In genomic region chr7:110105840-110106239, GRCh38 we compare ENCODE assay signal across 23 cellular contexts.
"Had no signal": no experiment of that assay in that cellular context is flagged by ENCODE, and none has a peak within 500 bp of the region (broad histone marks: within the 10 kb centered on the region; RNA-seq: fewer than 3 reads in every experiment).

No MANE protein-coding gene starts in this region.

- H3K4me3 ChIP-seq: dorsolateral prefrontal cortex, esophagus squamous epithelium, lower lobe of right lung, ovary, psoas muscle, sigmoid colon, stomach, testis, tibial artery had no signal

- H3K4me1 ChIP-seq: esophagus squamous epithelium, lower lobe of right lung, psoas muscle, sigmoid colon, stomach, testis, tibial artery had no signal

- H3K27ac ChIP-seq: dorsolateral prefrontal cortex, esophagus squamous epithelium, lower lobe of right lung, ovary, psoas muscle, sigmoid colon, stomach, testis, tibial artery had no signal

- H3K9me3 ChIP-seq: esophagus squamous epithelium, lower lobe of right lung, ovary, psoas muscle, sigmoid colon, testis, tibial artery had no signal

- DNase-seq: dorsolateral prefrontal cortex; effector CD4-positive, alpha-beta T cell; endodermal cell; erythroblast; esophagus squamous epithelium; hypothalamus; immature natural killer cell; islet precursor cell; left ventricle myocardium superior; lower lobe of right lung; natural killer cell; occipital lobe; ovary; posterior cingulate gyrus; psoas muscle; right cardiac atrium; sigmoid colon; stimulated activated CD4-positive, alpha-beta T cell treated with anti-CD3 and anti-CD28 coated beads, Interleukin-2, amount 100 ng/mL, for 24 hours; stimulated activated CD4-positive, alpha-beta T cell treated with anti-CD3 and anti-CD28 coated beads, Interleukin-4, amount 100 ng/mL, for 24 hours; stimulated activated naive CD4-positive, alpha-beta T cell treated with Interleukin-2 at 50 U/mL for 16 hours; stomach; testis; tibial artery had no signal

- H3K27me3 ChIP-seq: dorsolateral prefrontal cortex, esophagus squamous epithelium, ovary, sigmoid colon, stomach, testis, tibial artery had no signal

- H3K36me3 ChIP-seq: esophagus squamous epithelium, lower lobe of right lung, ovary, sigmoid colon, stomach, tibial artery had no signal
